Comparison of ENCODE assay signal across 9 cellular contexts in the genomic region with DNA sequence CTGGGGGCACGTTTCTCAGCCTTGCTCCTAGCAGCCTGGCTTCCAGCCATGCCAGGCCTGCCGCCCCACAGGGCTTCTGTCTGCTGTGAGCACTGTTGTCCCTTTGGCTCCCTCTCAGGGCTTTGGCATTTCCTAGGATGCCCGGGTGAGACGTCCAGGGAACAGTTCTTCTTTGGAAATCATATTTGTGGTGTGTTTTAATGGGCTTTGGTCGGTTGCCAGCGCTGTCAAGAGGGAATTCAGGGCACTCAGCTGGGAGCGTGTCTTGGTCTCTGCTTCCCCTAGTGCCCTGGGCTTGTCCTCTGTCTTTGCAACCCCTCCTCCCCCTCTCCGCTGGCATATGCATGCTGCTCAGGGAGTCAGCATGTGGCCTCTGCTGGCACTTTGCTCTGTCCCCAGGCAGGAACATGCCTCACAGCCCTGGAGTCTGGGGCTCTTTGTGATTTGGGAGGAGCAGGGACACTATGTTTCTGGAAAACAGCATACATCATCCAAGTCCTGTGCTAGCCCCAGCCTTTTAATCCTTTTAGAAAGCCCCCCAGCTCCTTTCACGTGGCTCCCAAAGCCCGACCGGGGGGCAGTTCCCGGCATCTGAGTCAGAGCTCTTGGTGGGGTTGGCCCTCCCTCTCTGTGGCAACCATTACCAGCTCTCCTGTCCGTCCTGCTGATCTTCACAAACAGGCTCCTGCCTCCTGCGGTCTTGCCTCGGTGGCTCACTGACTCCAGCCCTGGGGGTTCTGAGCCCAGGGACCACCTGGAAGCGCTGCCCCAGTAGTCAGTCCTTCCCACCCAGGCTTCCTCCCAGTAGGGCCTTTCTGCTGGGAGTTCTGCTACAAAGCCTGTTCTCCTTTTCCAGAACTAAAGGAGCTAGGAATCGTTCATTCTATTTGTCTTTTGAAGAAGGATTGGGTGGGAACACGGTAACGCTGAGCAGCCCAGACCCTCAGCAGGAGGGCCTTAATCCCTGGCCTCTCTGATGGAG. TPM values are rescaled to one million over a fixed set of nuclear protein-coding genes. Genes with fewer than 3 reads are reported as not detected.
DNase-seq lines count a peak whose midpoint lies in the region; ATAC-seq and TF ChIP-seq lines count a peak whose summit lies in the region.
"Had no signal": no experiment of that assay in that cellular context is flagged by ENCODE, and none has a peak within 500 bp of the region (broad histone marks: within the 10 kb centered on the region; RNA-seq: fewer than 3 reads in every experiment).

No MANE protein-coding gene starts in this region.

- 62 to 69% (median 65%) methylated on average over 18 to 19 of the region's 19 CpGs for WGBS in stomach, 5 donors

- peak overlapping the region in 4 of 5 donors; percentile 71 to 95 (median 84) for H3K27ac ChIP-seq in stomach
- H3K27ac ChIP-seq: right lobe of liver had no signal

- no peak for ATAC-seq in GM18861 (IDR thresholded peaks at IDR 0.05; ENCODE audit: unreplicated experiment)

- H3K36me3 ChIP-seq in iPS-15b (ENCODE audit: control insufficient read depth, insufficient read depth, low read length) (peaks cover 5% of the 10 kb centered on the region), stomach (peaks cover 3 to 82% (median 64%) of the 10 kb centered on the region in 4 donors)

- intact Hi-C loops in stomach (cut with DNase I; ENCODE audit: low total_unique reads), result no loop called here

- TF ChIP-seq POLR2A in stomach (IDR thresholded peaks at IDR 0.05), result no peak

- H3K4me3 ChIP-seq in astrocyte of the spinal cord (ENCODE audit: low read depth, low read length) (no peak overlapping the region), iPS-15b (ENCODE audit: low read depth, low read length) (peak overlapping the region; percentile 13), stomach (no peak overlapping the region)
- H3K4me3 ChIP-seq: right lobe of liver had no signal

- H3K27me3 ChIP-seq in iPS-15b (ENCODE audit: control insufficient read depth, insufficient read depth, low read length) (no peaks in the 10 kb centered on the region), stomach (no peaks in the 10 kb centered on the region)
- H3K27me3 ChIP-seq: right lobe of liver had no signal

- H3K9ac ChIP-seq in iPS-15b (ENCODE audit: low read depth, low read length), result no peak overlapping the region

- DNase-seq in HT1080 (ENCODE audit: low read depth) (peak; percentile 99), astrocyte of the spinal cord (ENCODE audit: low read depth, low spot score) (peak; percentile 94), stomach (no peak), NOMO-1 treated with dmso at 0.1 percent for 144 hours (lab: John Stamatoyannopoulos, UW; ENCODE audit: unreplicated experiment) (no peak), NCI-H1417 (lab: John Stamatoyannopoulos, UW) (no peak), SKM-1 treated with dmso at 0.1 percent for 144 hours (lab: John Stamatoyannopoulos, UW; ENCODE audit: unreplicated experiment) (no peak)

- peak; percentile 94 for TF ChIP-seq EP300 in stomach (IDR thresholded peaks at IDR 0.05)

- no peak for TF ChIP-seq CTCF in astrocyte of the spinal cord (IDR thresholded peaks at IDR 0.05; ENCODE audit: low read depth, low read length)
- TF ChIP-seq CTCF in stomach (IDR thresholded peaks at IDR 0.05), result no peak

- in situ Hi-C loops in astrocyte of the spinal cord (cut with HindIII; ENCODE audit: low sequenced_read_pairs), result no loop called here

- peaks cover 8% of the 10 kb centered on the region for H3K4me1 ChIP-seq in iPS-15b (ENCODE audit: control insufficient read depth, insufficient read depth, low read length)
- H3K4me1 ChIP-seq in stomach, result peaks cover 31 to 96% (median 70%) of the 10 kb centered on the region in 4 donors

- H3K9me3 ChIP-seq in iPS-15b (ENCODE audit: control insufficient read depth, insufficient read depth, low read length) (no peaks in the 10 kb centered on the region), stomach (no peaks in the 10 kb centered on the region)
- H3K9me3 ChIP-seq: right lobe of liver had no signal

RNA-seq across cellular contexts. Expression of a gene that starts 26.7 kb away (rescaled TPM):
- total RNA-seq in HT1080 (2014; rRNA removed; shearing (Covaris generic)), result 60.8 and 65.4 TPM in 2 replicates
- 44.2 and 47.1 TPM in 2 replicates for polyA plus RNA-seq in HT1080 (2015; cell fraction: cytosol; rRNA removed)
- 122 and 138 TPM in 2 replicates for polyA plus RNA-seq in HT1080 (2015; cell fraction: nucleus; rRNA removed)
- 100 to 1,000 TPM in 2 of 5 donors, 10 to 100 TPM in 3; 24.6 to 154 (median 72.9) TPM for total RNA-seq in stomach
- polyA plus RNA-seq in stomach, result 10 to 100 TPM; 59.0 to 82.5 (median 72.8) TPM

RNA-seq across cellular contexts. Expression of a gene that starts 26.8 kb away (rescaled TPM):
- 19.6 and 23.4 TPM in 2 replicates for total RNA-seq in HT1080 (2014; rRNA removed; shearing (Covaris generic))
- 12.8 and 13.3 TPM in 2 replicates for polyA plus RNA-seq in HT1080 (2015; cell fraction: cytosol; rRNA removed)
- polyA plus RNA-seq in HT1080 (2015; cell fraction: nucleus; rRNA removed), result 104 and 130 TPM in 2 replicates
- 100 to 1,000 TPM in 2 of 5 donors, 10 to 100 TPM in 3; 21.4 to 229 (median 46.7) TPM for total RNA-seq in stomach
- polyA plus RNA-seq in stomach, result 10 to 100 TPM; 29.6 to 61.4 (median 50.8) TPM

RNA-seq across cellular contexts. Expression of a gene that starts 27.5 kb away (rescaled TPM):
- 1.1 and 1.4 TPM in 2 replicates for total RNA-seq in HT1080 (2014; rRNA removed; shearing (Covaris generic))
- polyA plus RNA-seq in HT1080 (2015; cell fraction: cytosol; rRNA removed), result 6.7 and 9.0 TPM in 2 replicates
- 25.6 and 26.7 TPM in 2 replicates for polyA plus RNA-seq in HT1080 (2015; cell fraction: nucleus; rRNA removed)
- total RNA-seq in stomach, result 100 to 1,000 TPM in 4 of 5 donors, 10 to 100 TPM in 1; 66.8 to 137 (median 132) TPM
- 10 to 100 TPM; 33.6 to 66.1 (median 60.3) TPM for polyA plus RNA-seq in stomach

Comparison
In these comparisons a context has a peak if more than half of its experiments do, and no peak if none do; other contexts are left out.
1. DNase-seq: peak in HT1080 (single experiment) and astrocyte of the spinal cord (single experiment); none in stomach (single experiment), NOMO-1 treated with dmso at 0.1 percent for 144 hours (single experiment), NCI-H1417 (0 of 3) and SKM-1 treated with dmso at 0.1 percent for 144 hours (single experiment).
2. RNA of a gene that starts 27.5 kb away (total RNA-seq): 66.8 to 137 TPM in stomach; 1.1 to 1.4 TPM in HT1080; every median in the first group is over 10 times any median in the second.